9 cellular contexts compared by ENCODE assay signal in genomic region chr11:69300124-69301032, GRCh38. TPM values are rescaled to one million over a fixed set of nuclear protein-coding genes. Genes with fewer than 3 reads are reported as not detected.
DNase-seq lines count a peak whose midpoint lies in the region; ATAC-seq and TF ChIP-seq lines count a peak whose summit lies in the region.
"Had no signal": no experiment of that assay in that cellular context is flagged by ENCODE, and none has a peak within 500 bp of the region (broad histone marks: within the 10 kb centered on the region; RNA-seq: fewer than 3 reads in every experiment).

No MANE protein-coding gene starts in this region.

- H3K36me3 Mint-ChIP-seq in nephron progenitor cell (ENCODE audit: low read depth) = no peaks in the 10 kb centered on the region

- H3K4me1 Mint-ChIP-seq in nephron progenitor cell = peaks cover 46% of the 10 kb centered on the region

- H3K36me3 ChIP-seq in lower lobe of right lung = no peaks in the 10 kb centered on the region

- peaks cover 17% of the 10 kb centered on the region for H3K27me3 Mint-ChIP-seq in nephron progenitor cell (ENCODE audit: low read depth, poor library complexity)

- H3K9me3 ChIP-seq in lower lobe of right lung = no peaks in the 10 kb centered on the region

- no peak for ATAC-seq in lower lobe of right lung

- intact Hi-C loops in lower lobe of right lung (cut with DNase I) = no loop called here

- no peaks in the 10 kb centered on the region for H3K27me3 ChIP-seq in lower lobe of right lung (ENCODE audit: low read depth)

- H3K4me1 ChIP-seq in lower lobe of right lung = peaks cover 58% of the 10 kb centered on the region

- TF ChIP-seq CTCF in AG10803 (conservative IDR thresholded peaks at IDR 0.05; ENCODE audit: low read length) (no peak), lower lobe of right lung (IDR thresholded peaks at IDR 0.05) (no peak), nephron progenitor cell (IDR thresholded peaks at IDR 0.05) (no peak)

- H3K27ac Mint-ChIP-seq in nephron progenitor cell = no peak overlapping the region

- no peaks in the 10 kb centered on the region for H3K9me3 Mint-ChIP-seq in nephron progenitor cell

- H3K27ac ChIP-seq in lower lobe of right lung = no peak overlapping the region

- H3K4me3 ChIP-seq in AG10803 (ENCODE audit: low read length) (no peak overlapping the region), lower lobe of right lung (no peak overlapping the region)

- DNase-seq in AG10803 (ENCODE audit: low read depth) (peak; percentile 78), GM04504 (ENCODE audit: low read depth) (peak; percentile 74), T1000 (lab: John Stamatoyannopoulos, UW) (peak; percentile 51), glomerular visceral epithelial cell (ENCODE audit: extremely low spot score) (peak; percentile 71), Ammon's horn (ENCODE audit: low spot score) (no peak), lower lobe of right lung (no peak), activated gamma-delta T cell treated with Interleukin-2 at 50 U/mL for 16 hours (no peak), nephron progenitor cell (no peak)
- DNase-seq: DND-41 had no signal

- no peak overlapping the region for H3K4me3 Mint-ChIP-seq in nephron progenitor cell

RNA-seq across cellular contexts. Expression of gene MYEOV, which starts 6.4 kb away (rescaled TPM):
- 1.2 TPM for total RNA-seq in lower lobe of right lung

Comparison
In these comparisons a context has a peak if more than half of its experiments do, and no peak if none do; other contexts are left out.
1. DNase-seq: peak in AG10803 (single experiment), GM04504 (single experiment), T1000 (single experiment) and glomerular visceral epithelial cell (single experiment); none in Ammon's horn (single experiment), lower lobe of right lung (single experiment), activated gamma-delta T cell treated with Interleukin-2 at 50 U/mL for 16 hours (single experiment) and nephron progenitor cell (single experiment).